In genomic region chr18:50065039-50065438, GRCh38 we compare ENCODE assay signal across 32 cellular contexts.
DNase-seq lines count a peak whose midpoint lies in the region; ATAC-seq, FAIRE-seq and TF ChIP-seq lines count a peak whose summit lies in the region.
"Had no signal": no experiment of that assay in that cellular context is flagged by ENCODE, and none has a peak within 500 bp of the region (broad histone marks: within the 10 kb centered on the region; RNA-seq: fewer than 3 reads in every experiment).

No MANE protein-coding gene starts in this region.

- POLR2A ChIA-PET in HepG2 (lab: Yijun Ruan, JAX): no interaction called here

- H3K27me3 ChIP-seq in HepG2 (ENCODE audit: control insufficient read depth in 1 of 2, insufficient read depth in 2 of 2, low read length in 2 of 2) (no peaks in the 10 kb centered on the region), right lobe of liver (no peaks in the 10 kb centered on the region)
- H3K27me3 ChIP-seq: BE2C; BLaER1; BLaER1 treated with 17β-estradiol and CSF1 and Interleukin-3, amounts not matched to agents 10 nM and 100 nM had no signal

- TF ChIP-seq POLR2A in HepG2 (IDR thresholded peaks at IDR 0.05; ENCODE audit: insufficient read depth in 1 of 2, low read depth in 2 of 2, low read length in 2 of 2): no peak
- TF ChIP-seq POLR2A in right lobe of liver (IDR thresholded peaks at IDR 0.05): no peak

- DNase-seq in HepG2 (ENCODE audit: low spot score) (peak; percentile 42), right lobe of liver (no peak), T-helper 17 cell (no peak), DMS 273 treated with DMSO at 0.1 percent for 48 hours (lab: John Stamatoyannopoulos, UW) (no peak)
- DNase-seq: 8988T; ACHN; AML-193; BE2C; C1 segment of cervical spinal cord; Caco-2; Calu3; CD4-positive, alpha-beta memory T cell; CD4-positive, alpha-beta T cell; CD4-positive, CD25-positive, alpha-beta regulatory T cell; CD8-positive, alpha-beta memory T cell; CD8-positive, alpha-beta T cell; COR-L47; DMS153; DMS53; DMS79; DMS79 treated with DMSO at 0.1 percent for 48 hours; DND-41; EL had no signal

- TF ChIP-seq EP300 in HepG2 (IDR thresholded peaks at IDR 0.05; ENCODE audit: low read depth in 2 of 2, low read length in 2 of 2) (peak in 1 of 2 experiments; percentile 21; a peak in 1 of 4 replicates), HepG2 (CRISPR knock-in tag; IDR thresholded peaks at IDR 0.05; ENCODE audit: borderline replicate concordance) (no peak)

- no peak overlapping the region for H3K4me2 ChIP-seq in HepG2 (ENCODE audit: low read depth, low read length)
- H3K4me2 ChIP-seq: A549; BLaER1; BLaER1 treated with 17β-estradiol and CSF1 and Interleukin-3, amounts not matched to agents 10 nM and 100 nM had no signal

- BruUV-seq in HepG2 (replicated peaks; lab: Mats Ljungman, UMichigan): no TSS peak

- TF ChIP-seq RAD21 in HepG2 (CRISPR knock-in tag; IDR thresholded peaks at IDR 0.05): no peak

- in situ Hi-C loops in HepG2 (cut with HindIII; ENCODE audit: extremely low pct_ligation_motif_present, low pct_unique_long_range_greater_than_20kb): no loop called here

- H3K4me3 Mint-ChIP-seq in T-helper 17 cell: peak overlapping the region; percentile 10
- H3K4me3 Mint-ChIP-seq: B cell; CD14-positive monocyte; CD4-positive, alpha-beta memory T cell; CD4-positive, alpha-beta T cell; CD4-positive, CD25-positive, alpha-beta regulatory T cell; CD8-positive, alpha-beta memory T cell; CD8-positive, alpha-beta T cell had no signal

- no peak overlapping the region for H3K4me3 ChIP-seq in HepG2 (replicated peaks in 1 of 3; ENCODE audit: insufficient read depth in 1 of 3, low read depth in 2 of 3, low read length in 3 of 3)
- no peak overlapping the region for H3K4me3 ChIP-seq in right lobe of liver
- H3K4me3 ChIP-seq: A549; BLaER1; BLaER1 treated with 17β-estradiol and CSF1 and Interleukin-3, amounts not matched to agents 10 nM and 100 nM had no signal

- no peak overlapping the region for H2AFZ ChIP-seq in HepG2 (ENCODE audit: low read length)

- H3K27me3 Mint-ChIP-seq in T-helper 17 cell: peaks cover 72% of the 10 kb centered on the region

- H3K27ac Mint-ChIP-seq in T-helper 17 cell: no peak overlapping the region
- H3K27ac Mint-ChIP-seq: B cell; CD4-positive, alpha-beta memory T cell; CD4-positive, alpha-beta T cell; CD4-positive, CD25-positive, alpha-beta regulatory T cell; CD8-positive, alpha-beta memory T cell; CD8-positive, alpha-beta T cell had no signal

- H3K4me1 Mint-ChIP-seq in T-helper 17 cell: no peaks in the 10 kb centered on the region
- H3K4me1 Mint-ChIP-seq: B cell; CD14-positive monocyte; CD4-positive, alpha-beta memory T cell; CD4-positive, CD25-positive, alpha-beta regulatory T cell; CD8-positive, alpha-beta memory T cell had no signal

- CTCF ChIA-PET in HepG2 (lab: Yijun Ruan, JAX; ENCODE audit: low intra/inter-chr PET ratio, low total read pairs): no interaction called here

- no peak overlapping the region for H3K9ac ChIP-seq in HepG2 (ENCODE audit: insufficient read depth, low read depth, low read length)
- H3K9ac ChIP-seq: BLaER1; BLaER1 treated with 17β-estradiol and CSF1 and Interleukin-3, amounts not matched to agents 10 nM and 100 nM had no signal

- H3K9me3 ChIP-seq in HepG2 (ENCODE audit: low read length) (no peaks in the 10 kb centered on the region), right lobe of liver (no peaks in the 10 kb centered on the region), T-helper 17 cell (ENCODE audit: control insufficient read depth, low read length, poor library complexity, severe bottlenecking) (no peaks in the 10 kb centered on the region)
- H3K9me3 ChIP-seq: A549; BE2C; BLaER1; BLaER1 treated with 17β-estradiol and CSF1 and Interleukin-3, amounts not matched to agents 10 nM and 100 nM; Caco-2 had no signal

- ATAC-seq in HepG2: peak; percentile 78
- ATAC-seq in right lobe of liver: no peak
- ATAC-seq in T-helper 17 cell: no peak
- ATAC-seq: A549; CD8-positive, alpha-beta T cell had no signal

- peaks cover 5% of the 10 kb centered on the region for H3K79me2 ChIP-seq in HepG2 (ENCODE audit: insufficient read depth, low read length)

- intact Hi-C loops in HepG2 (cut with micrococcal nuclease; ENCODE audit: unreplicated experiment) (no loop called here), right lobe of liver (cut with DNase I) (no loop called here)

- H4K20me1 ChIP-seq in HepG2 (ENCODE audit: insufficient read depth, low read length): no peaks in the 10 kb centered on the region
- H4K20me1 ChIP-seq: BLaER1; BLaER1 treated with 17β-estradiol and CSF1 and Interleukin-3, amounts not matched to agents 10 nM and 100 nM had no signal

- FAIRE-seq in HepG2 (lab: Jason Lieb, UNC): peak; percentile 51
- FAIRE-seq: A204.1, A549, D721Med had no signal

- 65% methylated on average over 3 of the region's 3 CpGs for WGBS in HepG2 (ENCODE audit: low lambda C conversion rate)
- WGBS in right lobe of liver (ENCODE audit: insufficient coverage, low coverage, low lambda C conversion rate, missing lambda C conversion rate): 93% methylated on average over 3 of the region's 3 CpGs

- H3K4me1 ChIP-seq in HepG2 (ENCODE audit: insufficient read depth, low read length) (peaks cover 70% of the 10 kb centered on the region), right lobe of liver (peaks cover 0 to 9% (median 3%) of the 10 kb centered on the region in 4 donors)
- H3K4me1 ChIP-seq: A549; BE2C; BLaER1; BLaER1 treated with 17β-estradiol and CSF1 and Interleukin-3, amounts not matched to agents 10 nM and 100 nM; Caco-2 had no signal

- no peaks in the 10 kb centered on the region for H3K36me3 Mint-ChIP-seq in T-helper 17 cell (ENCODE audit: low read depth)
- H3K36me3 Mint-ChIP-seq: CD14-positive monocyte; CD4-positive, alpha-beta memory T cell; CD4-positive, CD25-positive, alpha-beta regulatory T cell; CD8-positive, alpha-beta memory T cell; CD8-positive, alpha-beta T cell had no signal

- TF ChIP-seq CTCF in HepG2 (CRISPR knock-in tag; IDR thresholded peaks at IDR 0.05): no peak
- TF ChIP-seq CTCF in right lobe of liver (IDR thresholded peaks at IDR 0.05): no peak

- H3K36me3 ChIP-seq in HepG2 (replicated peaks in 1 of 2; ENCODE audit: control insufficient read depth in 1 of 2, insufficient read depth in 2 of 2, low read length in 2 of 2): no peaks in the 10 kb centered on the region
- H3K36me3 ChIP-seq in right lobe of liver: no peaks in the 10 kb centered on the region
- H3K36me3 ChIP-seq: BE2C; BLaER1; BLaER1 treated with 17β-estradiol and CSF1 and Interleukin-3, amounts not matched to agents 10 nM and 100 nM had no signal

- H3K27ac ChIP-seq in HepG2 (ENCODE audit: extremely low read length, insufficient read depth, low read length) (no peak overlapping the region), right lobe of liver (no peak overlapping the region)
- H3K27ac ChIP-seq: 22Rv1; A549; BLaER1; BLaER1 treated with 17β-estradiol and CSF1 and Interleukin-3, amounts not matched to agents 10 nM and 100 nM; C4-2B had no signal

TF ChIP-seq in HepG2, 621 proteins besides CTCF, POLR2A, EP300 and RAD21 (continues in another document):
- TF ChIP-seq, protein P1, sequence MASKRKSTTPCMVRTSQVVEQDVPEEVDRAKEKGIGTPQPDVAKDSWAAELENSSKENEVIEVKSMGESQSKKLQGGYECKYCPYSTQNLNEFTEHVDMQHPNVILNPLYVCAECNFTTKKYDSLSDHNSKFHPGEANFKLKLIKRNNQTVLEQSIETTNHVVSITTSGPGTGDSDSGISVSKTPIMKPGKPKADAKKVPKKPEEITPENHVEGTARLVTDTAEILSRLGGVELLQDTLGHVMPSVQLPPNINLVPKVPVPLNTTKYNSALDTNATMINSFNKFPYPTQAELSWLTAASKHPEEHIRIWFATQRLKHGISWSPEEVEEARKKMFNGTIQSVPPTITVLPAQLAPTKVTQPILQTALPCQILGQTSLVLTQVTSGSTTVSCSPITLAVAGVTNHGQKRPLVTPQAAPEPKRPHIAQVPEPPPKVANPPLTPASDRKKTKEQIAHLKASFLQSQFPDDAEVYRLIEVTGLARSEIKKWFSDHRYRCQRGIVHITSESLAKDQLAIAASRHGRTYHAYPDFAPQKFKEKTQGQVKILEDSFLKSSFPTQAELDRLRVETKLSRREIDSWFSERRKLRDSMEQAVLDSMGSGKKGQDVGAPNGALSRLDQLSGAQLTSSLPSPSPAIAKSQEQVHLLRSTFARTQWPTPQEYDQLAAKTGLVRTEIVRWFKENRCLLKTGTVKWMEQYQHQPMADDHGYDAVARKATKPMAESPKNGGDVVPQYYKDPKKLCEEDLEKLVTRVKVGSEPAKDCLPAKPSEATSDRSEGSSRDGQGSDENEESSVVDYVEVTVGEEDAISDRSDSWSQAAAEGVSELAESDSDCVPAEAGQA (IDR thresholded peaks at IDR 0.05; ENCODE audit: low read depth): no peak
- TF ChIP-seq, protein P1 (CRISPR knock-in tag; IDR thresholded peaks at IDR 0.05; ENCODE audit: borderline replicate concordance): no peak
- no peak for TF ChIP-seq YEATS2 (CRISPR knock-in tag; IDR thresholded peaks at IDR 0.05; ENCODE audit: borderline replicate concordance)
- no peak for TF ChIP-seq ZSCAN12 (CRISPR knock-in tag; IDR thresholded peaks at IDR 0.05)
- no peak for TF ChIP-seq ARNT2 (CRISPR knock-in tag; IDR thresholded peaks at IDR 0.05; ENCODE audit: low read depth)
- no peak for TF ChIP-seq BRCA1 (CRISPR knock-in tag; IDR thresholded peaks at IDR 0.05)
- TF ChIP-seq ZSCAN21 (CRISPR knock-in tag; IDR thresholded peaks at IDR 0.05; ENCODE audit: borderline replicate concordance): no peak
- peak; percentile 68 for TF ChIP-seq HNF4A (CRISPR knock-in tag; IDR thresholded peaks at IDR 0.05)
